In the genomic region with DNA sequence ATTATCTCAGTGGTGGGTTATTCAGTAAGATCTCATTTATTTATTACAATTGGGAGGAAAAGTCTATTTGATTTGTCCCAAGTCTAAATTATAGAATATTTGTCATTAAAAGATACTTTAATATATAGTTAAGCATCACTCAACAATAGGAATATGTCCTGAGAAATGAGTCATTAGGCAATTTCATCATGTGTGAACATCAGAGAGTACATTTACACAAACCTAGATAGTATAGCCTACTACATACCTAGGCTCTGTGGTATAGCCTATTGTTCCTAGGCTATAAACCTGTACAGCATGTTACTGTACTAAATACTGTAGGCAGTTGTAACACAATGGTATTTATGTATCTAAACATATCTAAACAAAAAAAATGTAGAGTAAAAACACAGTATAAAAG, we compare ENCODE assay signal across 22 cellular contexts.
A peak's percentile ranks its signal among the peaks of the same experiment; 100 is the strongest.
DNase-seq lines count a peak whose midpoint lies in the region; ATAC-seq, FAIRE-seq and TF ChIP-seq lines count a peak whose summit lies in the region.
"Had no signal": no experiment of that assay in that cellular context is flagged by ENCODE, and none has a peak within 500 bp of the region (broad histone marks: within the 10 kb centered on the region; RNA-seq: fewer than 3 reads in every experiment).

No MANE protein-coding gene starts in this region.

- H3K36me3 Mint-ChIP-seq in MCF 10A (ENCODE audit: insufficient read depth, unreplicated experiment), result no peaks in the 10 kb centered on the region
- H3K36me3 Mint-ChIP-seq in stimulated activated naive B cell treated with anti-CD40 and anti-IgM and Interleukin-4, amounts not matched to agents 10 μg/mL and 1 μg/mL and 100 μg/mL, for 72 hours, result no peaks in the 10 kb centered on the region
- H3K36me3 Mint-ChIP-seq: CD4-positive, CD25-positive, alpha-beta regulatory T cell; CD8-positive, alpha-beta T cell had no signal

- H4K20me1 ChIP-seq in mammary epithelial cell (ENCODE audit: insufficient read depth, low read length), result no peaks in the 10 kb centered on the region
- H4K20me1 ChIP-seq: BLaER1 had no signal

- in situ Hi-C loops in mammary epithelial cell (cut with MboI; ENCODE audit: low sequenced_read_pairs in 2 of 2), result no loop called here

- BruUV-seq in MCF 10A (replicated peaks; lab: Mats Ljungman, UMichigan) (no TSS peak), mammary epithelial cell (replicated peaks; lab: Mats Ljungman, UMichigan) (no TSS peak)

- H3K79me2 ChIP-seq in mammary epithelial cell (ENCODE audit: insufficient read depth, low read length), result no peaks in the 10 kb centered on the region

- CTCF ChIA-PET in MCF 10A (lab: Yijun Ruan, JAX) (interaction anchor here (1.0 kb wide), 1 partner anchor 11 kb away, joined by 7 read pairs; no protein-coding TSS in a partner anchor), mammary epithelial cell (lab: Charles Lee; ENCODE audit: low non-redundant PET) (no interaction called here)

- POLR2A ChIA-PET in MCF 10A (lab: Yijun Ruan, JAX), result no interaction called here

- H3K4me1 Mint-ChIP-seq in MCF 10A (ENCODE audit: insufficient read depth, unreplicated experiment), result peaks cover 22% of the 10 kb centered on the region
- H3K4me1 Mint-ChIP-seq in stimulated activated naive B cell treated with anti-CD40 and anti-IgM and Interleukin-4, amounts not matched to agents 10 μg/mL and 1 μg/mL and 100 μg/mL, for 72 hours, result peaks cover 12 to 22% of the 10 kb centered on the region in 2 donors

- dilution Hi-C loops in mammary epithelial cell (cut with HindIII; ENCODE audit: low sequenced_read_pairs), result no loop called here

- H3K27ac ChIP-seq in breast epithelium, result no peak overlapping the region
- no peak overlapping the region for H3K27ac ChIP-seq in mammary epithelial cell (ENCODE audit: insufficient read depth, low read depth, low read length)
- peak overlapping the region; percentile 44 for H3K27ac ChIP-seq in epithelial cell of prostate
- H3K27ac ChIP-seq: 22Rv1, BLaER1, C4-2B had no signal

- no peaks in the 10 kb centered on the region for H3K27me3 Mint-ChIP-seq in MCF 10A (ENCODE audit: insufficient read depth, unreplicated experiment)
- H3K27me3 Mint-ChIP-seq in stimulated activated naive B cell treated with anti-CD40 and anti-IgM and Interleukin-4, amounts not matched to agents 10 μg/mL and 1 μg/mL and 100 μg/mL, for 72 hours, result no peaks in the 10 kb centered on the region
- H3K27me3 Mint-ChIP-seq: B cell; CD4-positive, CD25-positive, alpha-beta regulatory T cell had no signal

- no peak for TF ChIP-seq CTCF in MCF 10A (IDR thresholded peaks at IDR 0.05; ENCODE audit: unreplicated experiment)
- no peak for TF ChIP-seq CTCF in breast epithelium (IDR thresholded peaks at IDR 0.05)
- TF ChIP-seq CTCF in mammary epithelial cell (conservative IDR thresholded peaks at IDR 0.05 in 1 of 2, IDR thresholded peaks at IDR 0.05 in 1 of 2; ENCODE audit: extremely low read depth in 1 of 2, insufficient read depth in 1 of 2, low read depth in 1 of 2, low read length in 2 of 2), result no peak

- no peak overlapping the region for H3K9ac ChIP-seq in mammary epithelial cell (ENCODE audit: insufficient read depth, low read length)
- H3K9ac ChIP-seq: BLaER1 had no signal

- DNase-seq in MCF 10A (ENCODE audit: unreplicated experiment), result peak; percentile 37
- DNase-seq in breast epithelium (ENCODE audit: low spot score in 2 of 2), result no peak
- DNase-seq in mammary epithelial cell, result peak; percentile 47
- DNase-seq in epithelial cell of prostate (ENCODE audit: low read depth, low spot score), result no peak
- no peak for DNase-seq in frontal cortex (ENCODE audit: low spot score in 2 of 2)
- no peak for DNase-seq in stimulated activated naive B cell treated with anti-CD40 and anti-IgM and Interleukin-4, amounts not matched to agents 10 μg/mL and 1 μg/mL and 100 μg/mL, for 72 hours
- no peak for DNase-seq in NCI-H446 (lab: John Stamatoyannopoulos, UW)
- DNase-seq: Caco-2; CD4-positive, CD25-positive, alpha-beta regulatory T cell; CD8-positive, alpha-beta T cell; DMS153; EL; H9 had no signal

- H3K4me1 ChIP-seq in breast epithelium (no peaks in the 10 kb centered on the region), mammary epithelial cell (ENCODE audit: insufficient read depth, low read length) (peaks cover 21% of the 10 kb centered on the region)
- H3K4me1 ChIP-seq: BLaER1, Caco-2 had no signal

- H3K36me3 ChIP-seq in breast epithelium (no peaks in the 10 kb centered on the region), mammary epithelial cell (ENCODE audit: insufficient read depth, low read length) (no peaks in the 10 kb centered on the region)
- H3K36me3 ChIP-seq: BLaER1 had no signal

- H3K9me3 ChIP-seq in breast epithelium (no peaks in the 10 kb centered on the region), mammary epithelial cell (replicated peaks; ENCODE audit: insufficient read depth, low read length) (no peaks in the 10 kb centered on the region)
- H3K9me3 ChIP-seq: BLaER1, Caco-2 had no signal

- intact Hi-C loops in MCF 10A (cut with micrococcal nuclease), result no loop called here
- intact Hi-C loops in breast epithelium (cut with DNase I; ENCODE audit: low total_unique reads), result no loop called here
- intact Hi-C loops in mammary epithelial cell (cut with micrococcal nuclease), result no loop called here

- H3K27me3 ChIP-seq in breast epithelium (no peaks in the 10 kb centered on the region), mammary epithelial cell (ENCODE audit: insufficient read depth, low read length) (no peaks in the 10 kb centered on the region)
- H3K27me3 ChIP-seq: BLaER1 had no signal

- no peak overlapping the region for H3K27ac Mint-ChIP-seq in MCF 10A (ENCODE audit: low read depth, unreplicated experiment)
- H3K27ac Mint-ChIP-seq in stimulated activated naive B cell treated with anti-CD40 and anti-IgM and Interleukin-4, amounts not matched to agents 10 μg/mL and 1 μg/mL and 100 μg/mL, for 72 hours, result no peak overlapping the region
- H3K27ac Mint-ChIP-seq: B cell; CD8-positive, alpha-beta T cell; GM23338; H9 had no signal

- H3K4me2 ChIP-seq in mammary epithelial cell (ENCODE audit: insufficient read depth, low read depth, low read length), result no peak overlapping the region
- H3K4me2 ChIP-seq: BLaER1, GM23338 had no signal

- H3K4me3 ChIP-seq in breast epithelium (no peak overlapping the region), mammary epithelial cell (replicated peaks in 1 of 3; ENCODE audit: insufficient read depth in 1 of 3, low read depth in 2 of 3, low read length in 3 of 3) (no peak overlapping the region)
- H3K4me3 ChIP-seq: BLaER1, GM23338 had no signal

- H2AFZ ChIP-seq in mammary epithelial cell (ENCODE audit: low read depth, low read length), result no peak overlapping the region
- H2AFZ ChIP-seq: GM23338 had no signal

- FAIRE-seq in frontal cortex (lab: Jason Lieb, UNC), result peak; percentile 17
- FAIRE-seq: A204.1, GM12892 had no signal

- no peak overlapping the region for H3K4me3 Mint-ChIP-seq in MCF 10A (ENCODE audit: unreplicated experiment)
- no peak overlapping the region for H3K4me3 Mint-ChIP-seq in stimulated activated naive B cell treated with anti-CD40 and anti-IgM and Interleukin-4, amounts not matched to agents 10 μg/mL and 1 μg/mL and 100 μg/mL, for 72 hours
- H3K4me3 Mint-ChIP-seq: B cell; CD4-positive, CD25-positive, alpha-beta regulatory T cell; CD8-positive, alpha-beta T cell; GM23338; H9 had no signal

- ATAC-seq in GM19324 (IDR thresholded peaks at IDR 0.05; ENCODE audit: low FRiP score, unreplicated experiment), result no peak
- no peak for ATAC-seq in stimulated activated naive B cell treated with anti-CD40 and anti-IgM and Interleukin-4, amounts not matched to agents 10 μg/mL and 1 μg/mL and 100 μg/mL, for 72 hours (replicated peaks)
- ATAC-seq: CD8-positive, alpha-beta T cell; GM23338; HCT116 had no signal

- no peak for TF ChIP-seq POLR2A in breast epithelium (IDR thresholded peaks at IDR 0.05)

- no peaks in the 10 kb centered on the region for H3K9me3 Mint-ChIP-seq in MCF 10A (ENCODE audit: unreplicated experiment)
- peaks cover 0 to 3% of the 10 kb centered on the region in 2 donors for H3K9me3 Mint-ChIP-seq in stimulated activated naive B cell treated with anti-CD40 and anti-IgM and Interleukin-4, amounts not matched to agents 10 μg/mL and 1 μg/mL and 100 μg/mL, for 72 hours
- H3K9me3 Mint-ChIP-seq: CD8-positive, alpha-beta T cell; GM23338; H9 had no signal

Comparison
In these comparisons a context has a peak if more than half of its experiments do, and no peak if none do; other contexts are left out.
1. DNase-seq: peak in MCF 10A (single experiment) and mammary epithelial cell (single experiment); none in breast epithelium (0 of 2), epithelial cell of prostate (single experiment), frontal cortex (0 of 2), stimulated activated naive B cell treated with anti-CD40 and anti-IgM and Interleukin-4, amounts not matched to agents 10 μg/mL and 1 μg/mL and 100 μg/mL, for 72 hours (single experiment) and NCI-H446 (0 of 2).